Comparison of ENCODE assay signal across 8 cellular contexts in genomic region chr5:34534237-34535108, GRCh38.
DNase-seq lines count a peak whose midpoint lies in the region; ATAC-seq and TF ChIP-seq lines count a peak whose summit lies in the region.

No MANE protein-coding gene starts in this region.

- ATAC-seq in GM21576 (IDR thresholded peaks at IDR 0.05; ENCODE audit: unreplicated experiment), result peak; percentile 92
- peak; percentile 61 for ATAC-seq in IMR-90 (ENCODE audit: low read depth)
- no peak for ATAC-seq in gastroesophageal sphincter

- DNase-seq in GM12864 (ENCODE audit: low read depth), result peak; percentile 72
- DNase-seq in IMR-90, result peak; percentile 97
- no peak for DNase-seq in spleen
- no peak for DNase-seq in DMS79 treated with DMSO at 0.1 percent for 48 hours (lab: John Stamatoyannopoulos, UW)
- DNase-seq in GF-D8 (lab: John Stamatoyannopoulos, UW), result no peak
- DNase-seq in cardiac septum (ENCODE audit: low spot score), result no peak

- H3K9me3 ChIP-seq in IMR-90 (ENCODE audit: control insufficient read depth, insufficient read depth, low read length), result no peaks in the 10 kb centered on the region
- H3K9me3 ChIP-seq in gastroesophageal sphincter, result no peaks in the 10 kb centered on the region
- no peaks in the 10 kb centered on the region for H3K9me3 ChIP-seq in spleen

- intact Hi-C loops in IMR-90 (cut with micrococcal nuclease) (loop anchor here (1.0 to 2.0 kb wide), 2 partner anchors 36 to 123 kb away; no protein-coding TSS in a partner anchor), spleen (cut with DNase I; ENCODE audit: low total_unique reads) (no loop called here), cardiac septum (cut with DNase I) (no loop called here)

- no peaks in the 10 kb centered on the region for H3K27me3 ChIP-seq in IMR-90 (ENCODE audit: control insufficient read depth, insufficient read depth, low read length)
- H3K27me3 ChIP-seq in gastroesophageal sphincter, result no peaks in the 10 kb centered on the region
- H3K27me3 ChIP-seq in spleen (replicated peaks in 1 of 7), result no peaks in the 10 kb centered on the region

- peak overlapping the region; percentile 63 for H2AFZ ChIP-seq in IMR-90 (replicated peaks; ENCODE audit: low read length, poor library complexity)

- H3K9me1 ChIP-seq in IMR-90 (ENCODE audit: insufficient read depth, low read length), result peaks cover 24% of the 10 kb centered on the region

- no peak for TF ChIP-seq EP300 in gastroesophageal sphincter (IDR thresholded peaks at IDR 0.05)

- WGBS in IMR-90 (ENCODE audit: extremely low coverage in 2 of 2, insufficient read length in 1 of 2), 2 experiments, result no CpG with 5 or more reads among the region's 4 CpGs
- 23 to 64% methylated on average over 2 to 3 of the region's 4 CpGs for WGBS in gastroesophageal sphincter (ENCODE audit: low coverage in 1 of 2), 2 donors
- 63 to 75% (median 69%) methylated on average over 4 of the region's 4 CpGs for WGBS in spleen, 5 donors

- peak overlapping the region; percentile 99 for H2BK20ac ChIP-seq in IMR-90 (ENCODE audit: low read depth, low read length)

- H3K14ac ChIP-seq in IMR-90 (replicated peaks; ENCODE audit: low read depth, low read length), result peak overlapping the region; percentile 99

- H4K5ac ChIP-seq in IMR-90 (ENCODE audit: low read depth, low read length), result peak overlapping the region; percentile 80

- H3K36me3 ChIP-seq in IMR-90 (ENCODE audit: control insufficient read depth, insufficient read depth, low read length) (no peaks in the 10 kb centered on the region), gastroesophageal sphincter (no peaks in the 10 kb centered on the region), spleen (no peaks in the 10 kb centered on the region)

- H2AK9ac ChIP-seq in IMR-90 (replicated peaks; ENCODE audit: low read depth, low read length, poor library complexity), result peak overlapping the region; percentile 68

- peak overlapping the region; percentile 72 for H3K9ac ChIP-seq in IMR-90 (ENCODE audit: low read depth, low read length)

- H3K27ac ChIP-seq in IMR-90 (ENCODE audit: insufficient read depth, low read length) (peak overlapping the region; percentile 98), gastroesophageal sphincter (peak overlapping the region in 3 of 4 donors; percentile 18 to 59 (median 32)), spleen (peak overlapping the region in 1 of 8 donors; percentile 24)

- peak overlapping the region; percentile 100 for H3K4ac ChIP-seq in IMR-90 (ENCODE audit: low read depth, low read length)

- peak overlapping the region; percentile 98 for H4K91ac ChIP-seq in IMR-90 (ENCODE audit: insufficient read depth, low read depth, low read length)

- peak overlapping the region; percentile 82 for H3K18ac ChIP-seq in IMR-90 (ENCODE audit: low read depth, low read length)

- TF ChIP-seq POLR2A in IMR-90 (IDR thresholded peaks at IDR 0.05; ENCODE audit: low read depth, low read length) (no peak), gastroesophageal sphincter (IDR thresholded peaks at IDR 0.05) (no peak), spleen (IDR thresholded peaks at IDR 0.05) (no peak)

- BruUV-seq in IMR-90 (replicated peaks; lab: Mats Ljungman, UMichigan), result no TSS peak

- peak overlapping the region; percentile 99 for H2BK120ac ChIP-seq in IMR-90 (ENCODE audit: low read depth, low read length)

- H2BK5ac ChIP-seq in IMR-90 (ENCODE audit: low read depth, low read length, poor library complexity, severe bottlenecking), result peak overlapping the region; percentile 100

- peak overlapping the region; percentile 79 to 95 for H4K8ac ChIP-seq in IMR-90 (ENCODE audit: low read depth in 2 of 2, low read length in 2 of 2)

- TF ChIP-seq RAD21 in IMR-90 (IDR thresholded peaks at IDR 0.05; ENCODE audit: low read length), result no peak

- H3K79me1 ChIP-seq in IMR-90 (ENCODE audit: low read depth in 1 of 2, low read length in 2 of 2), result peaks cover 10 to 25% of the 10 kb centered on the region in 2 experiments; a peak in 3 of 4 replicates

- peak overlapping the region; percentile 99 for H2AK5ac ChIP-seq in IMR-90 (ENCODE audit: low read depth, low read length)

- H4K20me1 ChIP-seq in IMR-90 (ENCODE audit: insufficient read depth, low read length), result peaks cover 3% of the 10 kb centered on the region; the same call in 1 of the 2 replicates

- in situ Hi-C loops in IMR-90 (cut with MboI; ENCODE audit: low sequenced_read_pairs), result no loop called here

- H3K23ac ChIP-seq in IMR-90 (ENCODE audit: low read depth, low read length), result peak overlapping the region; percentile 99

- TF ChIP-seq CTCF in GM12864 (IDR thresholded peaks at IDR 0.05; ENCODE audit: low read depth, low read length, missing control alignments) (no peak), IMR-90 (conservative IDR thresholded peaks at IDR 0.05; ENCODE audit: low read depth, low read length) (no peak), gastroesophageal sphincter (IDR thresholded peaks at IDR 0.05) (no peak), spleen (IDR thresholded peaks at IDR 0.05 in 8 of 11, conservative IDR thresholded peaks at IDR 0.05 in 3 of 11) (no peak)

- H2BK15ac ChIP-seq in IMR-90 (ENCODE audit: low read depth, low read length), result peak overlapping the region; percentile 99

- H3K4me3 ChIP-seq in GM12864 (ENCODE audit: low read depth, low read length) (no peak overlapping the region), IMR-90 (ENCODE audit: insufficient read depth, low read depth, low read length) (no peak overlapping the region), gastroesophageal sphincter (no peak overlapping the region), spleen (no peak overlapping the region)

- CTCF ChIA-PET in IMR-90 (lab: Yijun Ruan, JAX), result interaction anchor here (1.3 kb wide), 1 partner anchor 10 kb away, joined by 3 read pairs; no protein-coding TSS in a partner anchor

- H3K56ac ChIP-seq in IMR-90 (ENCODE audit: extremely low read depth, insufficient read depth, low read length), result peak overlapping the region; percentile 94

- dilution Hi-C loops in IMR-90 (cut with HindIII; ENCODE audit: low sequenced_read_pairs, unreplicated experiment), result no loop called here

- POLR2A ChIA-PET in IMR-90 (lab: Charles Lee; ENCODE audit: unreplicated experiment), result interaction anchor here (0.6 to 1.5 kb wide), 2 partner anchors 121 to 140 kb away, joined by 4 to 5 read pairs; partner anchors contain the start of gene RAI14

- peaks cover 32% of the 10 kb centered on the region for H3K4me1 ChIP-seq in IMR-90 (ENCODE audit: control insufficient read depth, insufficient read depth, low read length)
- H3K4me1 ChIP-seq in gastroesophageal sphincter, result peaks cover 0 to 25% (median 9%) of the 10 kb centered on the region in 3 donors
- H3K4me1 ChIP-seq in spleen, result peaks cover 0 to 7% (median 0%) of the 10 kb centered on the region in 6 donors

- H3K4me2 ChIP-seq in IMR-90 (ENCODE audit: low read depth, low read length), result peak overlapping the region; percentile 73; the same call in 1 of the 2 replicates

TF ChIP-seq in IMR-90, 13 proteins besides CTCF, POLR2A, EP300 and RAD21:
- no peak for TF ChIP-seq USF2 (IDR thresholded peaks at IDR 0.05; ENCODE audit: low read depth, low read length)
- 0 out of 2 replicates have a peak, but pooled peaks have one; percentile 3 for TF ChIP-seq MAFK (IDR thresholded peaks at IDR 0.05; ENCODE audit: low read depth, low read length)
- TF ChIP-seq CHD1 (IDR thresholded peaks at IDR 0.05; ENCODE audit: low read depth, low read length), result 0 out of 2 replicates have a peak, but pooled peaks have one; percentile 69
- TF ChIP-seq SMC3 (IDR thresholded peaks at IDR 0.05; ENCODE audit: low read depth, low read length), result no peak
- TF ChIP-seq NFE2L2 (IDR thresholded peaks at IDR 0.05; ENCODE audit: low read depth, low read length), result no peak
- no peak for TF ChIP-seq FOS (IDR thresholded peaks at IDR 0.05; ENCODE audit: low read depth, low read length)
- TF ChIP-seq RCOR1 (IDR thresholded peaks at IDR 0.05; ENCODE audit: insufficient replicate concordance, low read length), result no peak
- no peak for TF ChIP-seq MXI1 (IDR thresholded peaks at IDR 0.05; ENCODE audit: borderline replicate concordance, low read depth, low read length)
- TF ChIP-seq BHLHE40 (IDR thresholded peaks at IDR 0.05; ENCODE audit: low read depth, low read length), result peak; percentile 82
- no peak for TF ChIP-seq RFX5 (IDR thresholded peaks at IDR 0.05; ENCODE audit: low read depth, low read length)
- TF ChIP-seq MAZ (IDR thresholded peaks at IDR 0.05; ENCODE audit: borderline replicate concordance, low read depth, low read length), result 0 out of 2 replicates have a peak, but pooled peaks have one; percentile 28
- no peak for TF ChIP-seq ELK1 (IDR thresholded peaks at IDR 0.05; ENCODE audit: borderline replicate concordance, low read depth, low read length)
- TF ChIP-seq CEBPB (IDR thresholded peaks at IDR 0.05; ENCODE audit: low read depth, low read length), result peak; percentile 69

Comparison
In these comparisons a context has a peak if more than half of its experiments do, and no peak if none do; other contexts are left out.
1. DNase-seq: peak in GM12864 (single experiment) and IMR-90 (single experiment); none in spleen (single experiment), DMS79 treated with DMSO at 0.1 percent for 48 hours (single experiment), GF-D8 (single experiment) and cardiac septum (single experiment).